Comparison of ENCODE assay signal across 10 cellular contexts in genomic region chr15:58773024-58773423, GRCh38. TPM values are rescaled to one million over a fixed set of nuclear protein-coding genes. Genes with fewer than 3 reads are reported as not detected.
DNase-seq lines count a peak whose midpoint lies in the region; ATAC-seq and TF ChIP-seq lines count a peak whose summit lies in the region.
"Had no signal": no experiment of that assay in that cellular context is flagged by ENCODE, and none has a peak within 500 bp of the region (broad histone marks: within the 10 kb centered on the region; RNA-seq: fewer than 3 reads in every experiment).

No MANE protein-coding gene starts in this region.

- peak overlapping the region; percentile 91 for H3K4me2 ChIP-seq in hepatocyte

- H3K79me2 ChIP-seq in hepatocyte, result peaks cover 62% of the 10 kb centered on the region

- no peaks in the 10 kb centered on the region for H3K27me3 Mint-ChIP-seq in activated B cell treated with CpG ODN at 0.5 μM for 24 hours
- H3K27me3 Mint-ChIP-seq: IgD-negative memory B cell had no signal

- intact Hi-C loops in activated B cell treated with CpG ODN at 0.5 μM for 24 hours (cut with micrococcal nuclease), result loop anchor here (10.0 kb wide), 2 partner anchors 642 to 882 kb away; partner anchors contain the start of gene GTF2A2

- DNase-seq in activated B cell treated with CpG ODN at 0.5 μM for 24 hours, result no peak
- no peak for DNase-seq in hepatocyte (ENCODE audit: low spot score)
- no peak for DNase-seq in cortex of kidney (lab: John Stamatoyannopoulos, UW)
- DNase-seq in NCI-H1105 treated with DMSO at 0.1 percent for 48 hours (lab: John Stamatoyannopoulos, UW), result no peak
- no peak for DNase-seq in epidermal melanocyte (ENCODE audit: insufficient read length, low spot score)
- DNase-seq: activated T-cell treated with anti-CD3 and anti-CD28 coated beads, Interleukin-2, amount 50 U/mL, for 48 hours; stimulated activated naive CD4-positive, alpha-beta T cell had no signal

- peak overlapping the region; percentile 93 for H3K4me3 Mint-ChIP-seq in activated B cell treated with CpG ODN at 0.5 μM for 24 hours

- no peaks in the 10 kb centered on the region for H3K9me3 ChIP-seq in HEK293 (ENCODE audit: control insufficient read depth, insufficient read depth, low read depth, low read length)
- no peaks in the 10 kb centered on the region for H3K9me3 ChIP-seq in hepatocyte (ENCODE audit: low read depth)
- H3K9me3 ChIP-seq in stomach smooth muscle (ENCODE audit: control insufficient read depth in 2 of 2, low read length in 2 of 2), result no peaks in the 10 kb centered on the region

- H3K27me3 ChIP-seq in hepatocyte (no peaks in the 10 kb centered on the region), stomach smooth muscle (ENCODE audit: control insufficient read depth in 1 of 2, insufficient read depth in 2 of 2, low read length in 2 of 2) (no peaks in the 10 kb centered on the region)

- H3K9me2 ChIP-seq in hepatocyte (replicated peaks; ENCODE audit: insufficient read depth), result no peaks in the 10 kb centered on the region

- H3K4me1 Mint-ChIP-seq in activated B cell treated with CpG ODN at 0.5 μM for 24 hours, result peaks cover 12% of the 10 kb centered on the region

- H4K20me1 ChIP-seq in hepatocyte (ENCODE audit: insufficient read depth, poor library complexity, severe bottlenecking), result peaks cover 11% of the 10 kb centered on the region

- H3K4me1 ChIP-seq in HEK293 (ENCODE audit: control insufficient read depth, insufficient read depth, low read length), result no peaks in the 10 kb centered on the region; the same call in 1 of the 2 replicates
- peaks cover 9% of the 10 kb centered on the region for H3K4me1 ChIP-seq in hepatocyte (ENCODE audit: insufficient read depth)
- H3K4me1 ChIP-seq in stomach smooth muscle (ENCODE audit: control insufficient read depth, insufficient read depth, low read length), result peaks cover 6% of the 10 kb centered on the region

- no peak for ATAC-seq in activated B cell treated with CpG ODN at 0.5 μM for 24 hours (ENCODE audit: low read depth)

- no peak overlapping the region for H3K9ac ChIP-seq in stomach smooth muscle (ENCODE audit: low read length in 2 of 2)

- no peak for TF ChIP-seq CTCF in HEK293 (tag by site-specific recombination; IDR thresholded peaks at IDR 0.05)
- no peak for TF ChIP-seq CTCF in activated B cell treated with CpG ODN at 0.5 μM for 24 hours (IDR thresholded peaks at IDR 0.05)
- TF ChIP-seq CTCF in hepatocyte (IDR thresholded peaks at IDR 0.05; ENCODE audit: poor library complexity), result no peak

- 91% methylated on average over 4 of the region's 4 CpGs for WGBS in hepatocyte (ENCODE audit: low lambda C conversion rate, missing lambda C conversion rate)

- no peak overlapping the region for H3K27ac Mint-ChIP-seq in activated B cell treated with CpG ODN at 0.5 μM for 24 hours

- peaks cover 3% of the 10 kb centered on the region for H3K36me3 Mint-ChIP-seq in activated B cell treated with CpG ODN at 0.5 μM for 24 hours (ENCODE audit: low read depth)
- H3K36me3 Mint-ChIP-seq: IgD-negative memory B cell had no signal

- H3K4me3 ChIP-seq in HEK293 (ENCODE audit: low read depth, low read length) (peak overlapping the region; percentile 97; the same call in 1 of the 2 replicates), hepatocyte (peak overlapping the region; percentile 54), stomach smooth muscle (ENCODE audit: low read length in 2 of 2) (peak overlapping the region; percentile 81 to 94)

- H3K9me3 Mint-ChIP-seq in activated B cell treated with CpG ODN at 0.5 μM for 24 hours, result no peaks in the 10 kb centered on the region
- H3K9me3 Mint-ChIP-seq: IgD-negative memory B cell had no signal

- CTCF ChIA-PET in HEK293 (lab: Yijun Ruan, JAX) (no interaction called here), activated B cell treated with CpG ODN at 0.5 μM for 24 hours (lab: Charles Lee) (no interaction called here)

- POLR2A ChIA-PET in HEK293 (lab: Yijun Ruan, JAX) (no interaction called here), activated B cell treated with CpG ODN at 0.5 μM for 24 hours (lab: Charles Lee) (no interaction called here)

- H3K27ac ChIP-seq in HEK293 (ENCODE audit: extremely low read depth, low read depth, low read length), result no peak overlapping the region
- no peak overlapping the region for H3K27ac ChIP-seq in hepatocyte
- H3K27ac ChIP-seq in stomach smooth muscle (ENCODE audit: low read length), result no peak overlapping the region

- no peaks in the 10 kb centered on the region for H3K36me3 ChIP-seq in HEK293 (ENCODE audit: control insufficient read depth in 2 of 2, insufficient read depth in 1 of 2, low read length in 2 of 2)
- H3K36me3 ChIP-seq in hepatocyte (replicated peaks; ENCODE audit: insufficient read depth, low read depth), result no peaks in the 10 kb centered on the region
- no peaks in the 10 kb centered on the region for H3K36me3 ChIP-seq in stomach smooth muscle (ENCODE audit: control insufficient read depth in 2 of 2, insufficient read depth in 2 of 2, low read length in 2 of 2)

- no peak overlapping the region for H2AFZ ChIP-seq in hepatocyte

TF ChIP-seq in HEK293, 187 proteins besides CTCF, POLR2A, EP300 and RAD21:
- TF ChIP-seq ZBTB21 (tag by site-specific recombination; IDR thresholded peaks at IDR 0.05) (no peak), ZNF600 (tag by site-specific recombination; IDR thresholded peaks at IDR 0.05) (no peak), GLI4 (tag by site-specific recombination; IDR thresholded peaks at IDR 0.05) (no peak), ZNF518A (tag by site-specific recombination; conservative IDR thresholded peaks at IDR 0.05; ENCODE audit: low read depth) (no peak), TRIM28 (IDR thresholded peaks at IDR 0.05; ENCODE audit: borderline replicate concordance, low read length) (no peak), OSR2 (tag by site-specific recombination; IDR thresholded peaks at IDR 0.05) (no peak), ZNF211 (tag by site-specific recombination; IDR thresholded peaks at IDR 0.05; ENCODE audit: low read depth) (no peak), ZNF302 (tag by site-specific recombination; IDR thresholded peaks at IDR 0.05; ENCODE audit: low read depth) (no peak), ZNF394 (tag by site-specific recombination; IDR thresholded peaks at IDR 0.05; ENCODE audit: borderline replicate concordance) (peak; percentile 97), ZNF48 (tag by site-specific recombination; IDR thresholded peaks at IDR 0.05) (no peak), ZNF121 (tag by site-specific recombination; IDR thresholded peaks at IDR 0.05) (peak; percentile 82), ZNF184 (tag by site-specific recombination; IDR thresholded peaks at IDR 0.05) (no peak), ZNF24 (tag by site-specific recombination; IDR thresholded peaks at IDR 0.05) (no peak)

RNA-seq across cellular contexts. Expression of gene MINDY2, which starts 1.9 kb away (rescaled TPM):
- total RNA-seq in activated B cell treated with CpG ODN at 0.5 μM for 24 hours, result 5.8 and 6.2 TPM in 2 replicates
- total RNA-seq in hepatocyte, result 17.9 and 19.3 TPM in 2 replicates
- 32.3 and 44.2 TPM in 2 replicates for polyA plus RNA-seq in hepatocyte

RNA-seq across cellular contexts. Expression of gene ADAM10, which starts 23.5 kb away (rescaled TPM):
- total RNA-seq in activated B cell treated with CpG ODN at 0.5 μM for 24 hours (87.7 and 91.6 TPM in 2 replicates), hepatocyte (125 and 163 TPM in 2 replicates)
- 112 and 121 TPM in 2 replicates for polyA plus RNA-seq in hepatocyte
